In the genomic region with DNA sequence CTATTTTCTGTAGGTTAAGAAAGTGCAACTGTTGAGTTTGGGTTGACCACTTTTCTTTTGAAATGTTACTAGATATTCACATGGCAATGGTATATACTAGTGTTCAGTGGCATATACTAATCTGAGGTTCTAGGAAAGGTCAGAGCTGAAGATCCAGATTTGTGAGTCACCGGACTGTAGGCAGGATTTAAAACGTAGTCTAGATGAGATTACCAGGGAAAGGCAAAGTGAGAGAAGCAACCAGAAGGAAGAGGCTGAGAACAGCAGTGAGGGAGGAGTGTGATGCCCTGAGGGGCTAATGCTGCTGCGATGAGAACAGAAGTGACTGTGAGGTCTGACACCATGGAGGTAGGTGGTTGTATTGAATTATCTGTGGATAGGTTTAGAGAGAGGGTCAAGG, we compare ENCODE assay signal across 20 cellular contexts.
"Had no signal": no experiment of that assay in that cellular context is flagged by ENCODE, and none has a peak within 500 bp of the region (broad histone marks: within the 10 kb centered on the region; RNA-seq: fewer than 3 reads in every experiment).

No MANE protein-coding gene starts in this region.

- H3K4me3 ChIP-seq: thyroid gland had no signal

- H3K4me3 Mint-ChIP-seq: activated CD8-positive, alpha-beta memory T cell treated with anti-CD3 and anti-CD28 coated beads, Interleukin-2, amount 10 ng/mL, durations not matched to agents 7 days and 5 days; activated naive CD4-positive, alpha-beta T cell treated with anti-CD3 and anti-CD28 coated beads, Interleukin-2, amount 10 ng/mL, durations not matched to agents 7 days and 5 days; central memory CD8-positive, alpha-beta T cell; dendritic cell treated with granulocyte-macrophage colony-stimulating factor and Interleukin-4, amounts not matched to agents 40 ng/mL and 50 ng/mL, for 4 days; nephron; stimulated activated effector memory CD8-positive, alpha-beta T cell treated with anti-CD3 and anti-CD28 coated beads, Interleukin-12 subunit alpha, Interleukin-12 subunit beta, amount 100 ng/mL, for 72 hours had no signal

- H3K36me3 ChIP-seq: thyroid gland had no signal

- H3K27ac Mint-ChIP-seq: activated CD8-positive, alpha-beta memory T cell treated with anti-CD3 and anti-CD28 coated beads, Interleukin-2, amount 10 ng/mL, durations not matched to agents 7 days and 5 days; activated naive CD4-positive, alpha-beta T cell treated with anti-CD3 and anti-CD28 coated beads, Interleukin-2, amount 10 ng/mL, durations not matched to agents 7 days and 5 days; activated T-helper 2 cell treated with anti-CD3 and anti-CD28 coated beads, Interferon-gamma antibody, Interleukin-2, Interleukin-4, amounts not matched to agents 10 μg/mL and 5 μg/mL and 100 μg/mL, durations not matched to agents 14 hours and 24 hours and 36 hours; dendritic cell treated with granulocyte-macrophage colony-stimulating factor and Interleukin-4, amounts not matched to agents 40 ng/mL and 50 ng/mL, for 4 days; nephron; stimulated activated effector memory CD8-positive, alpha-beta T cell treated with anti-CD3 and anti-CD28 coated beads, Interleukin-12 subunit alpha, Interleukin-12 subunit beta, amount 100 ng/mL, for 72 hours had no signal

- H3K27me3 Mint-ChIP-seq: central memory CD8-positive, alpha-beta T cell had no signal

- H3K27me3 ChIP-seq: thyroid gland had no signal

- H3K36me3 Mint-ChIP-seq: activated CD8-positive, alpha-beta memory T cell treated with anti-CD3 and anti-CD28 coated beads, Interleukin-2, amount 10 ng/mL, durations not matched to agents 7 days and 5 days; activated naive CD4-positive, alpha-beta T cell treated with anti-CD3 and anti-CD28 coated beads, Interleukin-2, amount 10 ng/mL, durations not matched to agents 7 days and 5 days; stimulated activated effector memory CD8-positive, alpha-beta T cell treated with anti-CD3 and anti-CD28 coated beads, Interleukin-12 subunit alpha, Interleukin-12 subunit beta, amount 100 ng/mL, for 72 hours had no signal

- H3K4me1 ChIP-seq: thyroid gland had no signal

- DNase-seq: activated CD4-positive, alpha-beta T cell treated with anti-CD3 and anti-CD28 coated beads, Interleukin-2, amount 50 U/mL, for 48 hours; activated CD4-positive, CD25-positive, alpha-beta regulatory T cell treated with anti-CD3 and anti-CD28 coated beads, Interleukin-2, amount 50 U/mL, for 72 hours; activated CD8-positive, alpha-beta memory T cell treated with anti-CD3 and anti-CD28 coated beads, Interleukin-2, amount 10 ng/mL, durations not matched to agents 7 days and 5 days; activated naive CD4-positive, alpha-beta T cell treated with anti-CD3 and anti-CD28 coated beads, Interleukin-2, amount 10 ng/mL, durations not matched to agents 7 days and 5 days; activated T-cell treated with anti-CD3 and anti-CD28 coated beads, Interleukin-2, amount 50 U/mL, for 1 hour; effector memory CD4-positive, alpha-beta T cell; hippocampal formation; left ventricle myocardium superior; mesendoderm; nucleus accumbens; posterior cingulate gyrus; retina; stimulated activated CD4-positive, alpha-beta T cell treated with anti-CD3 and anti-CD28 coated beads, Interleukin-12 subunit alpha, Interleukin-12 subunit beta, amount 100 ng/mL, for 4 hours; stimulated activated CD4-positive, alpha-beta T cell treated with anti-CD3 and anti-CD28 coated beads, Interleukin-2, amount 100 ng/mL, for 24 hours; thyroid gland had no signal

- ATAC-seq: activated CD8-positive, alpha-beta memory T cell treated with anti-CD3 and anti-CD28 coated beads, Interleukin-2, amount 10 ng/mL, durations not matched to agents 7 days and 5 days; left ventricle myocardium superior; stimulated activated effector memory CD8-positive, alpha-beta T cell treated with anti-CD3 and anti-CD28 coated beads, Interleukin-12 subunit alpha, Interleukin-12 subunit beta, amount 100 ng/mL, for 72 hours had no signal

- H3K27ac ChIP-seq: thyroid gland had no signal

- H3K4me1 Mint-ChIP-seq: activated CD8-positive, alpha-beta memory T cell treated with anti-CD3 and anti-CD28 coated beads, Interleukin-2, amount 10 ng/mL, durations not matched to agents 7 days and 5 days; activated naive CD4-positive, alpha-beta T cell treated with anti-CD3 and anti-CD28 coated beads, Interleukin-2, amount 10 ng/mL, durations not matched to agents 7 days and 5 days; central memory CD8-positive, alpha-beta T cell; nephron; stimulated activated effector memory CD8-positive, alpha-beta T cell treated with anti-CD3 and anti-CD28 coated beads, Interleukin-12 subunit alpha, Interleukin-12 subunit beta, amount 100 ng/mL, for 72 hours had no signal

- H3K9me3 Mint-ChIP-seq: activated naive CD4-positive, alpha-beta T cell treated with anti-CD3 and anti-CD28 coated beads, Interleukin-2, amount 10 ng/mL, durations not matched to agents 7 days and 5 days; activated T-helper 2 cell treated with anti-CD3 and anti-CD28 coated beads, Interferon-gamma antibody, Interleukin-2, Interleukin-4, amounts not matched to agents 10 μg/mL and 5 μg/mL and 100 μg/mL, durations not matched to agents 14 hours and 24 hours and 36 hours; central memory CD8-positive, alpha-beta T cell; dendritic cell treated with granulocyte-macrophage colony-stimulating factor and Interleukin-4, amounts not matched to agents 40 ng/mL and 50 ng/mL, for 4 days; nephron; stimulated activated effector memory CD8-positive, alpha-beta T cell treated with anti-CD3 and anti-CD28 coated beads, Interleukin-12 subunit alpha, Interleukin-12 subunit beta, amount 100 ng/mL, for 72 hours had no signal

- H3K9me3 ChIP-seq: thyroid gland had no signal
